ENCODE assay signal across 1 cellular context in genomic region chr6:23445157-23445710, GRCh38.
TF ChIP-seq lines count a peak whose summit lies in the region.

No MANE protein-coding gene starts in this region.

TF ChIP-seq in SK-N-SH, 30 proteins besides CTCF, POLR2A, EP300 and RAD21 (continued from another document):
- TF ChIP-seq ZBTB33 (IDR thresholded peaks at IDR 0.05; ENCODE audit: borderline replicate concordance, low read depth) = no peak
- TF ChIP-seq NFIC (IDR thresholded peaks at IDR 0.05; ENCODE audit: borderline replicate concordance) = peak; percentile 44; the same call in 1 of the 2 replicates
- TF ChIP-seq MEF2A (IDR thresholded peaks at IDR 0.05; ENCODE audit: borderline replicate concordance, low read depth) = 0 out of 2 replicates have a peak, but pooled peaks have one; percentile 13
- peak; percentile 33; the same call in 1 of the 2 replicates for TF ChIP-seq TCF12 (IDR thresholded peaks at IDR 0.05)
- peak; percentile 44 for TF ChIP-seq PBX3 (IDR thresholded peaks at IDR 0.05)
- no peak for TF ChIP-seq FOSL2 (IDR thresholded peaks at IDR 0.05; ENCODE audit: borderline replicate concordance, low read depth)
- no peak for TF ChIP-seq SMC3 (IDR thresholded peaks at IDR 0.05; ENCODE audit: low read depth, low read length)
- TF ChIP-seq GABPA (IDR thresholded peaks at IDR 0.05; ENCODE audit: low read depth) = no peak
- TF ChIP-seq TEAD4 (IDR thresholded peaks at IDR 0.05; ENCODE audit: borderline replicate concordance, insufficient read depth) = no peak
